8 cellular contexts compared by ENCODE assay signal in genomic region chr10:100535715-100536353, GRCh38. TPM values are rescaled to one million over a fixed set of nuclear protein-coding genes. Genes with fewer than 3 reads are reported as not detected.
DNase-seq lines count a peak whose midpoint lies in the region; ATAC-seq and TF ChIP-seq lines count a peak whose summit lies in the region.

TSS of gene HIF1AN (plus strand) at chr10:100535943. CDS start at chr10:100535959, 16 bp downstream.

- peaks cover 25% of the 10 kb centered on the region for H3K36me3 Mint-ChIP-seq in activated CD4-positive, alpha-beta T cell treated with anti-CD3 and anti-CD28 coated beads, Interleukin-2, amount 10 ng/mL, durations not matched to agents 7 days and 5 days (ENCODE audit: low read depth)

- peak; percentile 83 for TF ChIP-seq CTCF in C4-2B (conservative IDR thresholded peaks at IDR 0.05)
- peak; percentile 86 to 90 for TF ChIP-seq CTCF in left lung (IDR thresholded peaks at IDR 0.05)

- H3K9me3 ChIP-seq in left lung, result no peaks in the 10 kb centered on the region

- no peaks in the 10 kb centered on the region for H3K27me3 ChIP-seq in left lung

- peaks cover 18 to 24% of the 10 kb centered on the region in 2 donors for H3K4me1 ChIP-seq in left lung

- H3K4me1 Mint-ChIP-seq in activated CD4-positive, alpha-beta T cell treated with anti-CD3 and anti-CD28 coated beads, Interleukin-2, amount 10 ng/mL, durations not matched to agents 7 days and 5 days, result peaks cover 12% of the 10 kb centered on the region

- intact Hi-C loops in left lung (cut with DNase I), result no loop called here

- POLR2A ChIA-PET in activated CD4-positive, alpha-beta T cell treated with anti-CD3 and anti-CD28 coated beads, Interleukin-2, amount 10 ng/mL, durations not matched to agents 7 days and 5 days (lab: Charles Lee), result interaction anchor here (0.6 to 1.1 kb wide), 7 partner anchors 22 to 917 kb away, joined by 3 to 4 read pairs (median 3); no protein-coding TSS in a partner anchor

- peaks cover 0 to 29% of the 10 kb centered on the region in 2 donors for H3K36me3 ChIP-seq in left lung

- peak; percentile 78 to 94 for DNase-seq in NCI-H526 (lab: John Stamatoyannopoulos, UW)
- DNase-seq in activated CD4-positive, alpha-beta T cell treated with anti-CD3 and anti-CD28 coated beads, Interleukin-2, amount 10 ng/mL, durations not matched to agents 7 days and 5 days, result peak; percentile 93
- peak; percentile 98 for DNase-seq in dedifferentiated amniotic fluid mesenchymal stem cell (ENCODE audit: extremely low spot score)
- peak; percentile 91 to 93 for DNase-seq in left lung
- peak; percentile 75 to 81 for DNase-seq in stimulated activated CD4-positive, alpha-beta T cell treated with anti-CD3 and anti-CD28 coated beads, Interleukin-2, amount 100 ng/mL, for 48 hours

- H3K4me3 Mint-ChIP-seq in activated CD4-positive, alpha-beta T cell treated with anti-CD3 and anti-CD28 coated beads, Interleukin-2, amount 10 ng/mL, durations not matched to agents 7 days and 5 days, result no peak within 1 kb of the TSS

- peak within 1 kb of the TSS; percentile 61 for H3K27ac Mint-ChIP-seq in activated CD4-positive, alpha-beta T cell treated with anti-CD3 and anti-CD28 coated beads, Interleukin-2, amount 10 ng/mL, durations not matched to agents 7 days and 5 days

- H3K4me3 ChIP-seq in left lung, result peak within 1 kb of the TSS; percentile 72 to 79

- no peaks in the 10 kb centered on the region for H3K27me3 Mint-ChIP-seq in activated CD4-positive, alpha-beta T cell treated with anti-CD3 and anti-CD28 coated beads, Interleukin-2, amount 10 ng/mL, durations not matched to agents 7 days and 5 days

- ATAC-seq in GM19324 (IDR thresholded peaks at IDR 0.05; ENCODE audit: low FRiP score, unreplicated experiment) (peak; percentile 97), HG03469 (IDR thresholded peaks at IDR 0.05; ENCODE audit: unreplicated experiment) (peak; percentile 94), left lung (peak; percentile 100)

- H3K9me3 Mint-ChIP-seq in activated CD4-positive, alpha-beta T cell treated with anti-CD3 and anti-CD28 coated beads, Interleukin-2, amount 10 ng/mL, durations not matched to agents 7 days and 5 days, result peaks cover 6% of the 10 kb centered on the region

- CTCF ChIA-PET in activated CD4-positive, alpha-beta T cell treated with anti-CD3 and anti-CD28 coated beads, Interleukin-2, amount 10 ng/mL, durations not matched to agents 7 days and 5 days (lab: Charles Lee), result interaction anchor here (0.6 to 4.8 kb wide), 31 partner anchors 9 to 493 kb away, joined by 3 to 52 read pairs (median 4); partner anchors contain the start of genes SCD and SEC31B

- H3K27ac ChIP-seq in C4-2B (peak within 1 kb of the TSS; percentile 67), left lung (peak within 1 kb of the TSS in 1 of 2 donors; percentile 78)

RNA-seq across cellular contexts. Expression of gene HIF1AN, which starts in this region (rescaled TPM):
- total RNA-seq in activated CD4-positive, alpha-beta T cell treated with anti-CD3 and anti-CD28 coated beads, Interleukin-2, amount 10 ng/mL, durations not matched to agents 7 days and 5 days, result 10 to 100 TPM; 54.9 to 59.3 TPM
- total RNA-seq in left lung, result 10 to 100 TPM; 37.7 to 41.5 TPM
